ENCODE assay signal across 1 cellular context in the genomic region with DNA sequence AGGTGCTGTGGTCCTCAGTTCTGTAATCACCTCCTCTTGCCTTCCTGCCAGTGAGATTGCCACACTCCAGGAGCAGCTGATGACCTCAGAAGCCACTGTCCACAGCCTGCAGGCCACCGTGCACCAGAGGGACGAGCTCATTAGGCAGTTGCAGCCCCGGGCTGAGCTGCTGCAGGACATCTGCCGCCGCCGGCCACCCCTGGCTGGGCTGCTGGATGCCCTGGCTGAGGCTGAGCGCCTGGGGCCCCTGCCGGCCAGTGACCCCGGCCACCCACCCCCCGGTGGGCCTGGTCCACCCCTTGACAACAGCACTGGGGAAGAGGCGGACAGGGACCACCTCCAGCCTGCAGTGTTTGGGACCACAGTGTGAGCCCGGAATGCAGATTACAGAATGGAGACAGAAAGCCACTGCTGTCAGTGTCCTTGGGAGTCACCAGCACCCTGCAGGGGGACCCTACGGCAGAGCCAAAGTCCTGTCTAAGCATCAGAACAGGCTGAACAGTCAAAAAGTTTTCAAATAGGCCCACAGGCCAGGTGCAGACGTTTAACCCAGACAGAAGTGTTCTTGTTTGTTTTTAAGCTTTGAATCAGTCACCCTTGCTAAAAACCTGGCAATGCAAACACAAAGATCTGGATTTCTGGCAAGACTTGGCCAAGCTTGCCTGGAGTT.
TF ChIP-seq lines count a peak whose summit lies in the region.

No MANE protein-coding gene starts in this region.

TF ChIP-seq in K562, 482 proteins besides CTCF, POLR2A, EP300 and RAD21:
- TF ChIP-seq MYNN (IDR thresholded peaks at IDR 0.05) (no peak), MYNN (CRISPR knock-in tag; IDR thresholded peaks at IDR 0.05) (no peak), ZNF354B (CRISPR knock-in tag; IDR thresholded peaks at IDR 0.05) (no peak), POLR2G (IDR thresholded peaks at IDR 0.05; ENCODE audit: low read depth, low read length) (0 out of 2 replicates have a peak, but pooled peaks have one; percentile 20)
